Comparison of ENCODE assay signal across 9 cellular contexts in genomic region chr2:99819766-99820165, GRCh38.
DNase-seq lines count a peak whose midpoint lies in the region; ATAC-seq and TF ChIP-seq lines count a peak whose summit lies in the region.
"Had no signal": no experiment of that assay in that cellular context is flagged by ENCODE, and none has a peak within 500 bp of the region (broad histone marks: within the 10 kb centered on the region; RNA-seq: fewer than 3 reads in every experiment).

No MANE protein-coding gene starts in this region.

- no peak overlapping the region for H3K4me3 Mint-ChIP-seq in activated T-cell treated with anti-CD3 and anti-CD28 coated beads, Interleukin-2, amount 50 U/mL, for 4 hours

- peaks cover 6% of the 10 kb centered on the region for H3K9me3 Mint-ChIP-seq in activated T-cell treated with anti-CD3 and anti-CD28 coated beads, Interleukin-2, amount 50 U/mL, for 4 hours

- in situ Hi-C loops in astrocyte of the spinal cord (cut with HindIII; ENCODE audit: low sequenced_read_pairs), result no loop called here

- ATAC-seq in activated T-cell treated with anti-CD3 and anti-CD28 coated beads, Interleukin-2, amount 50 U/mL, for 4 hours, result no peak
- ATAC-seq in stimulated activated naive CD8-positive, alpha-beta T cell treated with anti-CD3 and anti-CD28 coated beads, Interleukin-15, Interleukin-2, amounts not matched to agents 100 U/mL and 50 U/mL, for 24 hours, result no peak

- no peaks in the 10 kb centered on the region for H3K4me1 Mint-ChIP-seq in activated T-cell treated with anti-CD3 and anti-CD28 coated beads, Interleukin-2, amount 50 U/mL, for 4 hours (ENCODE audit: low read depth)

- H3K36me3 Mint-ChIP-seq in activated T-cell treated with anti-CD3 and anti-CD28 coated beads, Interleukin-2, amount 50 U/mL, for 4 hours (ENCODE audit: insufficient read depth), result no peaks in the 10 kb centered on the region

- TF ChIP-seq CTCF in astrocyte of the spinal cord (IDR thresholded peaks at IDR 0.05; ENCODE audit: low read depth, low read length), result peak; percentile 33

- H3K4me3 ChIP-seq in astrocyte of the spinal cord (ENCODE audit: low read depth, low read length), result no peak overlapping the region

- no peak overlapping the region for H3K27ac ChIP-seq in substantia nigra (ENCODE audit: low read depth, low read length, poor library complexity, severe bottlenecking)

- DNase-seq in DMS79 (lab: John Stamatoyannopoulos, UW) (peak; percentile 30), NCI-H128 (lab: John Stamatoyannopoulos, UW; ENCODE audit: unreplicated experiment) (peak; percentile 54), astrocyte of the spinal cord (ENCODE audit: low read depth, low spot score) (no peak), lung microvascular endothelial cell (ENCODE audit: low read depth in 2 of 2) (peak; percentile 29 to 37), substantia nigra (lab: John Stamatoyannopoulos, UW) (no peak), RPMI8226 (no peak)
- DNase-seq in activated T-cell treated with anti-CD3 and anti-CD28 coated beads, Interleukin-2, amount 50 U/mL, for 4 hours, result no peak
- DNase-seq in stimulated activated naive CD8-positive, alpha-beta T cell treated with anti-CD3 and anti-CD28 coated beads, Interleukin-15, Interleukin-2, amounts not matched to agents 100 U/mL and 50 U/mL, for 24 hours, result no peak
- DNase-seq: T-helper 9 cell had no signal

- H3K27me3 Mint-ChIP-seq in activated T-cell treated with anti-CD3 and anti-CD28 coated beads, Interleukin-2, amount 50 U/mL, for 4 hours (ENCODE audit: low read depth), result no peaks in the 10 kb centered on the region

Comparison
In these comparisons a context has a peak if more than half of its experiments do, and no peak if none do; other contexts are left out.
1. DNase-seq: peak in DMS79 (single experiment), NCI-H128 (single experiment) and lung microvascular endothelial cell (2 of 2); none in astrocyte of the spinal cord (single experiment), substantia nigra (0 of 49), RPMI8226 (single experiment), activated T-cell treated with anti-CD3 and anti-CD28 coated beads, Interleukin-2, amount 50 U/mL, for 4 hours (single experiment) and stimulated activated naive CD8-positive, alpha-beta T cell treated with anti-CD3 and anti-CD28 coated beads, Interleukin-15, Interleukin-2, amounts not matched to agents 100 U/mL and 50 U/mL, for 24 hours (single experiment).